In the genomic region with DNA sequence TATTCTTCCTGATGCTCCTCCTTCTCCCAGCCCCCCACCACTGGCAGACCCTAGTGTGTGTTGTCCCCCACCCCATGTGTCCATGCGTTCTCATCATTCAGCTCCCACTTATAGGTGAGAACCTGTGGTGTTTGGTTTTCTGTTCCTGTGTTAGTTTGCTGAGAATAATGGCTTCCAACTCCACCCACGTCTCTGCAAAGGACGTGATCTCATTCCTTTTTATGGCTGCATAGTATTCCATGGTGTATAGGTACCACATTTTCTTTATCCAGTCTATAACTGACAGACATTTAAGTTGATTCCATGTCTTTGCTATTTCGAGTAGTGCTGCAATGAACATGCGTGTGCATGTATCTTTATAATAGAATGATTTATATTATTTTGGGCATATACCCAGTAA, we compare ENCODE assay signal across 2 cellular contexts. TPM values are rescaled to one million over a fixed set of nuclear protein-coding genes. Genes with fewer than 3 reads are reported as not detected.
"Had no signal": no experiment of that assay in that cellular context is flagged by ENCODE, and none has a peak within 500 bp of the region (broad histone marks: within the 10 kb centered on the region; RNA-seq: fewer than 3 reads in every experiment).

No MANE protein-coding gene starts in this region.

RNA-seq across cellular contexts. Expression of a gene that starts 12.2 kb away (rescaled TPM):
- total RNA-seq: vagina had no signal
- polyA plus RNA-seq: urinary bladder had no signal
